1 cellular context compared by ENCODE assay signal in genomic region chr13:36158606-36159005, GRCh38.
TF ChIP-seq lines count a peak whose summit lies in the region.

No MANE protein-coding gene starts in this region.

TF ChIP-seq in SK-N-SH treated with all-trans-retinoic acid at 6 μM for 48 hours, 23 proteins besides CTCF, POLR2A, EP300 and RAD21 (continued from another document):
- TF ChIP-seq PATZ1 (CRISPR knock-in tag; IDR thresholded peaks at IDR 0.05; ENCODE audit: borderline replicate concordance) (no peak), GLIS3 (CRISPR knock-in tag; IDR thresholded peaks at IDR 0.05) (no peak), ZNF70 (CRISPR knock-in tag; IDR thresholded peaks at IDR 0.05) (no peak), RARB (CRISPR knock-in tag; IDR thresholded peaks at IDR 0.05) (no peak), SNAI2 (CRISPR knock-in tag; IDR thresholded peaks at IDR 0.05) (no peak), TOX (CRISPR knock-in tag; IDR thresholded peaks at IDR 0.05; ENCODE audit: borderline replicate concordance) (no peak), ARNTL (CRISPR knock-in tag; IDR thresholded peaks at IDR 0.05; ENCODE audit: borderline replicate concordance, low read depth) (no peak), PPARA (CRISPR knock-in tag; IDR thresholded peaks at IDR 0.05; ENCODE audit: borderline replicate concordance) (no peak), POU6F1 (CRISPR knock-in tag; IDR thresholded peaks at IDR 0.05; ENCODE audit: borderline replicate concordance, low read depth) (no peak), ZNF8 (CRISPR knock-in tag; IDR thresholded peaks at IDR 0.05) (no peak), TCF4 (CRISPR knock-in tag; IDR thresholded peaks at IDR 0.05; ENCODE audit: borderline replicate concordance) (no peak), TSHZ2 (CRISPR knock-in tag; IDR thresholded peaks at IDR 0.05) (no peak)
TF ChIP-seq in SK-N-SH treated with all-trans-retinoic acid at 6 μM for 48 hours: peak in this region for 0.
